In genomic region chr9:80881350-80881749, GRCh38 we compare ENCODE assay signal across 20 cellular contexts.
DNase-seq lines count a peak whose midpoint lies in the region; ATAC-seq and TF ChIP-seq lines count a peak whose summit lies in the region.
"Had no signal": no experiment of that assay in that cellular context is flagged by ENCODE, and none has a peak within 500 bp of the region (broad histone marks: within the 10 kb centered on the region; RNA-seq: fewer than 3 reads in every experiment).

No MANE protein-coding gene starts in this region.

- H3K4me3 ChIP-seq in GM23338, result peak overlapping the region; percentile 2; the same call in 1 of the 2 replicates
- H3K4me3 ChIP-seq in iPS-18a (ENCODE audit: low read length), result peak overlapping the region; percentile 1
- no peak overlapping the region for H3K4me3 ChIP-seq in neuronal stem cell (ENCODE audit: low read length in 2 of 2)
- H3K4me3 ChIP-seq: BLaER1 treated with 17β-estradiol and CSF1 and Interleukin-3, amounts not matched to agents 10 nM and 100 nM; GM12878 had no signal

- H3K36me3 Mint-ChIP-seq in GM23338 (ENCODE audit: low read depth), result no peaks in the 10 kb centered on the region
- no peaks in the 10 kb centered on the region for H3K36me3 Mint-ChIP-seq in activated CD8-positive, alpha-beta T cell treated with anti-CD3 and anti-CD28 coated beads for 36 hours (ENCODE audit: low read depth)
- no peaks in the 10 kb centered on the region for H3K36me3 Mint-ChIP-seq in activated T-helper 2 cell treated with anti-CD3 and anti-CD28 coated beads, Interferon-gamma antibody, Interleukin-2, Interleukin-4, amounts not matched to agents 10 μg/mL and 5 μg/mL and 100 μg/mL, durations not matched to agents 14 hours and 24 hours and 36 hours (ENCODE audit: low read depth)
- H3K36me3 Mint-ChIP-seq: CD4-positive, alpha-beta memory T cell had no signal

- H3K4me1 ChIP-seq in GM23338 (ENCODE audit: insufficient read depth), result peaks cover 22% of the 10 kb centered on the region
- H3K4me1 ChIP-seq in iPS-18a (ENCODE audit: control insufficient read depth, low read depth, low read length), result peaks cover 17% of the 10 kb centered on the region
- peaks cover 0 to 2% of the 10 kb centered on the region in 2 donors for H3K4me1 ChIP-seq in neuronal stem cell (ENCODE audit: control insufficient read depth in 2 of 2, insufficient read depth in 1 of 2, low read depth in 1 of 2, low read length in 2 of 2)
- H3K4me1 ChIP-seq: BLaER1 treated with 17β-estradiol and CSF1 and Interleukin-3, amounts not matched to agents 10 nM and 100 nM had no signal

- H2AFZ ChIP-seq in GM23338 (peak overlapping the region; percentile 11; the same call in 1 of the 2 replicates), neuronal stem cell (ENCODE audit: low read length) (peak overlapping the region; percentile 32)

- H3K4ac ChIP-seq in neuronal stem cell (ENCODE audit: low read length), result no peak overlapping the region

- no peaks in the 10 kb centered on the region for H4K20me1 ChIP-seq in GM23338 (replicated peaks; ENCODE audit: insufficient read depth)
- H4K20me1 ChIP-seq: BLaER1 treated with 17β-estradiol and CSF1 and Interleukin-3, amounts not matched to agents 10 nM and 100 nM had no signal

- peaks cover 26% of the 10 kb centered on the region for H3K4me1 Mint-ChIP-seq in GM23338
- H3K4me1 Mint-ChIP-seq in activated CD8-positive, alpha-beta T cell treated with anti-CD3 and anti-CD28 coated beads for 36 hours (ENCODE audit: low read depth), result no peaks in the 10 kb centered on the region
- no peaks in the 10 kb centered on the region for H3K4me1 Mint-ChIP-seq in activated T-helper 2 cell treated with anti-CD3 and anti-CD28 coated beads, Interferon-gamma antibody, Interleukin-2, Interleukin-4, amounts not matched to agents 10 μg/mL and 5 μg/mL and 100 μg/mL, durations not matched to agents 14 hours and 24 hours and 36 hours (ENCODE audit: low read depth)
- H3K4me1 Mint-ChIP-seq: CD4-positive, alpha-beta memory T cell had no signal

- no peaks in the 10 kb centered on the region for H3K36me3 ChIP-seq in GM23338 (ENCODE audit: insufficient read depth)
- H3K36me3 ChIP-seq in iPS-18a (ENCODE audit: control insufficient read depth, low read depth, low read length), result no peaks in the 10 kb centered on the region
- H3K36me3 ChIP-seq in neuronal stem cell (replicated peaks in 1 of 2; ENCODE audit: control insufficient read depth in 2 of 2, insufficient read depth in 2 of 2, low read length in 2 of 2), result no peaks in the 10 kb centered on the region
- H3K36me3 ChIP-seq: BLaER1 treated with 17β-estradiol and CSF1 and Interleukin-3, amounts not matched to agents 10 nM and 100 nM had no signal

- intact Hi-C loops in activated CD8-positive, alpha-beta T cell treated with anti-CD3 and anti-CD28 coated beads for 36 hours (cut with micrococcal nuclease), result no loop called here
- intact Hi-C loops in activated T-helper 2 cell treated with anti-CD3 and anti-CD28 coated beads, Interferon-gamma antibody, Interleukin-2, Interleukin-4, amounts not matched to agents 10 μg/mL and 5 μg/mL and 100 μg/mL, durations not matched to agents 14 hours and 24 hours and 36 hours (cut with micrococcal nuclease), result no loop called here

- no peak overlapping the region for H2BK12ac ChIP-seq in neuronal stem cell (ENCODE audit: low read length)

- no peaks in the 10 kb centered on the region for H3K79me1 ChIP-seq in neuronal stem cell (ENCODE audit: low read depth, low read length)

- peak overlapping the region; percentile 35; the same call in 2 of the 3 replicates for H3K4me3 Mint-ChIP-seq in GM23338
- H3K4me3 Mint-ChIP-seq in activated CD8-positive, alpha-beta T cell treated with anti-CD3 and anti-CD28 coated beads for 36 hours, result no peak overlapping the region
- no peak overlapping the region for H3K4me3 Mint-ChIP-seq in activated T-helper 2 cell treated with anti-CD3 and anti-CD28 coated beads, Interferon-gamma antibody, Interleukin-2, Interleukin-4, amounts not matched to agents 10 μg/mL and 5 μg/mL and 100 μg/mL, durations not matched to agents 14 hours and 24 hours and 36 hours (ENCODE audit: low read depth)
- H3K4me3 Mint-ChIP-seq: CD4-positive, alpha-beta memory T cell had no signal

- no CpG with 5 or more reads among the region's 6 CpGs for WGBS in neuronal stem cell (ENCODE audit: extremely low coverage in 2 of 2, insufficient read length in 2 of 2, insufficient replicate concordance in 1 of 2), 2 donors

- H2BK15ac ChIP-seq in neuronal stem cell (ENCODE audit: low read length), result no peak overlapping the region

- DNase-seq in GM23338 (ENCODE audit: low spot score) (peak; percentile 23), neuronal stem cell (ENCODE audit: low spot score) (no peak)
- no peak for DNase-seq in activated CD8-positive, alpha-beta T cell treated with anti-CD3 and anti-CD28 coated beads for 36 hours
- DNase-seq in activated T-helper 2 cell treated with anti-CD3 and anti-CD28 coated beads, Interferon-gamma antibody, Interleukin-2, Interleukin-4, amounts not matched to agents 10 μg/mL and 5 μg/mL and 100 μg/mL, durations not matched to agents 14 hours and 24 hours and 36 hours (ENCODE audit: low spot score), result no peak
- no peak for DNase-seq in stimulated activated CD4-positive, alpha-beta T cell treated with anti-CD3 and anti-CD28 coated beads, Interleukin-2, amount 100 ng/mL, for 48 hours
- DNase-seq: ACHN; CD4-positive, alpha-beta memory T cell; DND-41; GOT3; Karpas-422; NCI-H187; NCI-H446 treated with DMSO at 0.1 percent for 48 hours; NCI-H526 treated with DMSO at 0.1 percent for 48 hours; Right ventricle myocardium superior had no signal

- peaks cover 3% of the 10 kb centered on the region for H3K27me3 Mint-ChIP-seq in GM23338 (ENCODE audit: insufficient read depth, low read depth, poor library complexity)
- no peaks in the 10 kb centered on the region for H3K27me3 Mint-ChIP-seq in activated CD8-positive, alpha-beta T cell treated with anti-CD3 and anti-CD28 coated beads for 36 hours
- H3K27me3 Mint-ChIP-seq in activated T-helper 2 cell treated with anti-CD3 and anti-CD28 coated beads, Interferon-gamma antibody, Interleukin-2, Interleukin-4, amounts not matched to agents 10 μg/mL and 5 μg/mL and 100 μg/mL, durations not matched to agents 14 hours and 24 hours and 36 hours (ENCODE audit: low read depth), result no peaks in the 10 kb centered on the region
- H3K27me3 Mint-ChIP-seq: CD4-positive, alpha-beta memory T cell had no signal

- H3F3A ChIP-seq in GM23338 (replicated peaks; ENCODE audit: low read depth), result no peaks in the 10 kb centered on the region

- CTCF ChIA-PET in activated CD8-positive, alpha-beta T cell treated with anti-CD3 and anti-CD28 coated beads for 36 hours (lab: Charles Lee), result no interaction called here

- no peak overlapping the region for H2BK120ac ChIP-seq in neuronal stem cell (ENCODE audit: low read depth, low read length)

- H3K18ac ChIP-seq in neuronal stem cell (ENCODE audit: low read length), result no peak overlapping the region

- peak overlapping the region; percentile 76; the same call in 1 of the 2 replicates for H3K27ac Mint-ChIP-seq in GM23338
- no peak overlapping the region for H3K27ac Mint-ChIP-seq in activated CD8-positive, alpha-beta T cell treated with anti-CD3 and anti-CD28 coated beads for 36 hours
- no peak overlapping the region for H3K27ac Mint-ChIP-seq in activated T-helper 2 cell treated with anti-CD3 and anti-CD28 coated beads, Interferon-gamma antibody, Interleukin-2, Interleukin-4, amounts not matched to agents 10 μg/mL and 5 μg/mL and 100 μg/mL, durations not matched to agents 14 hours and 24 hours and 36 hours
- H3K27ac Mint-ChIP-seq: CD4-positive, alpha-beta memory T cell had no signal

- H2BK5ac ChIP-seq in neuronal stem cell (ENCODE audit: low read length), result no peak overlapping the region

- H3K23ac ChIP-seq in neuronal stem cell (ENCODE audit: low read depth, low read length, poor library complexity), result no peak overlapping the region

- peak overlapping the region; percentile 59 for H3K4me2 ChIP-seq in GM23338
- no peak overlapping the region for H3K4me2 ChIP-seq in neuronal stem cell (ENCODE audit: insufficient read depth, low read length, poor library complexity, severe bottlenecking)
- H3K4me2 ChIP-seq: BLaER1 treated with 17β-estradiol and CSF1 and Interleukin-3, amounts not matched to agents 10 nM and 100 nM had no signal

- H3K27me3 ChIP-seq in GM23338 (ENCODE audit: insufficient read depth), result no peaks in the 10 kb centered on the region
- no peaks in the 10 kb centered on the region for H3K27me3 ChIP-seq in iPS-18a (ENCODE audit: control insufficient read depth, insufficient read depth, low read length)
- no peaks in the 10 kb centered on the region for H3K27me3 ChIP-seq in neuronal stem cell (ENCODE audit: control insufficient read depth in 3 of 3, insufficient read depth in 3 of 3, low read depth in 1 of 3, low read length in 3 of 3)
- H3K27me3 ChIP-seq: BLaER1 treated with 17β-estradiol and CSF1 and Interleukin-3, amounts not matched to agents 10 nM and 100 nM had no signal

- H3K9me2 ChIP-seq in GM23338 (ENCODE audit: insufficient read depth), result no peaks in the 10 kb centered on the region

- H2AK5ac ChIP-seq in neuronal stem cell (ENCODE audit: low read depth, low read length), result no peak overlapping the region

- POLR2A ChIA-PET in activated CD8-positive, alpha-beta T cell treated with anti-CD3 and anti-CD28 coated beads for 36 hours (lab: Charles Lee), result no interaction called here

- no peak overlapping the region for H3K9ac ChIP-seq in iPS-18a (ENCODE audit: low read length)
- H3K9ac ChIP-seq in neuronal stem cell (ENCODE audit: low read depth, low read length, poor library complexity), result no peak overlapping the region
- H3K9ac ChIP-seq: BLaER1 treated with 17β-estradiol and CSF1 and Interleukin-3, amounts not matched to agents 10 nM and 100 nM had no signal

- H3K9me3 Mint-ChIP-seq in GM23338, result no peaks in the 10 kb centered on the region
- H3K9me3 Mint-ChIP-seq in activated CD8-positive, alpha-beta T cell treated with anti-CD3 and anti-CD28 coated beads for 36 hours, result peaks cover 6% of the 10 kb centered on the region
- peaks cover 12% of the 10 kb centered on the region for H3K9me3 Mint-ChIP-seq in activated T-helper 2 cell treated with anti-CD3 and anti-CD28 coated beads, Interferon-gamma antibody, Interleukin-2, Interleukin-4, amounts not matched to agents 10 μg/mL and 5 μg/mL and 100 μg/mL, durations not matched to agents 14 hours and 24 hours and 36 hours

- H3K14ac ChIP-seq in neuronal stem cell (ENCODE audit: low read length), result no peak overlapping the region

- H4K8ac ChIP-seq in neuronal stem cell (ENCODE audit: low read depth, low read length), result no peak overlapping the region

- H3K79me2 ChIP-seq in GM23338 (replicated peaks; ENCODE audit: insufficient read depth), result no peaks in the 10 kb centered on the region

- ATAC-seq in GM23338 (no peak), SK-N-SH treated with all-trans-retinoic acid at 6 μM for 48 hours (no peak), GM18907 (IDR thresholded peaks at IDR 0.05; ENCODE audit: unreplicated experiment) (no peak)
- no peak for ATAC-seq in activated CD8-positive, alpha-beta T cell treated with anti-CD3 and anti-CD28 coated beads for 36 hours
- ATAC-seq: GM12878 had no signal

- H3K27ac ChIP-seq in GM23338 (ENCODE audit: low read depth), result no peak overlapping the region
- H3K27ac ChIP-seq in iPS-18a (ENCODE audit: low read length), result no peak overlapping the region
- no peak overlapping the region for H3K27ac ChIP-seq in neuronal stem cell (replicated peaks; ENCODE audit: low read length)
- H3K27ac ChIP-seq: 22Rv1; BLaER1 treated with 17β-estradiol and CSF1 and Interleukin-3, amounts not matched to agents 10 nM and 100 nM had no signal

- H3K9me3 ChIP-seq in iPS-18a (ENCODE audit: control insufficient read depth, low read depth, low read length), result no peaks in the 10 kb centered on the region
- no peaks in the 10 kb centered on the region for H3K9me3 ChIP-seq in neuronal stem cell (replicated peaks in 1 of 2; ENCODE audit: control insufficient read depth in 2 of 2, insufficient read depth in 1 of 2, low read depth in 1 of 2, low read length in 2 of 2)
- H3K9me3 ChIP-seq: BLaER1 treated with 17β-estradiol and CSF1 and Interleukin-3, amounts not matched to agents 10 nM and 100 nM had no signal

- no peak for TF ChIP-seq CTCF in GM23338 (conservative IDR thresholded peaks at IDR 0.05; ENCODE audit: low read depth in 2 of 2)
- no peak for TF ChIP-seq CTCF in activated CD8-positive, alpha-beta T cell treated with anti-CD3 and anti-CD28 coated beads for 36 hours (IDR thresholded peaks at IDR 0.05)

- no peak overlapping the region for H4K91ac ChIP-seq in neuronal stem cell (ENCODE audit: low read depth, low read length, poor library complexity)

Comparison
In these comparisons a context has a peak if more than half of its experiments do, and no peak if none do; other contexts are left out.
1. H3K4me3 ChIP-seq: peak in GM23338 (single experiment) and iPS-18a (single experiment); none in neuronal stem cell (0 of 2).